Comparison of ENCODE assay signal across 9 cellular contexts in genomic region chr10:1564791-1565190, GRCh38.
"Had no signal": no experiment of that assay in that cellular context is flagged by ENCODE, and none has a peak within 500 bp of the region (broad histone marks: within the 10 kb centered on the region; RNA-seq: fewer than 3 reads in every experiment).

No MANE protein-coding gene starts in this region.

- H3K27ac Mint-ChIP-seq: HFFc6 had no signal

- H3K9ac ChIP-seq: GM23248 had no signal

- ATAC-seq: HCT116, HepG2 had no signal

- H3K9me3 ChIP-seq: HAP-1 had no signal

- H3K36me3 Mint-ChIP-seq: IgD-negative memory B cell had no signal

- H3K4me3 Mint-ChIP-seq: HFFc6, IgD-negative memory B cell had no signal

- H3K4me1 ChIP-seq: HAP-1 had no signal

- H3K27ac ChIP-seq: GM23248, HL-60 had no signal

- H3K4me3 ChIP-seq: GM23248, HAP-1 had no signal

- H3K9me3 Mint-ChIP-seq: IgD-negative memory B cell had no signal

- DNase-seq: GM23248, GOT3, H7, HFFc6 had no signal

- H2AFZ ChIP-seq: GM23248 had no signal

- H3K36me3 ChIP-seq: HAP-1 had no signal
